In genomic region chr1:6801998-6802397, GRCh38 we compare ENCODE assay signal across 14 cellular contexts. TPM values are rescaled to one million over a fixed set of nuclear protein-coding genes. Genes with fewer than 3 reads are reported as not detected.
A peak's percentile ranks its signal among the peaks of the same experiment; 100 is the strongest.
DNase-seq lines count a peak whose midpoint lies in the region; ATAC-seq and TF ChIP-seq lines count a peak whose summit lies in the region.
"Had no signal": no experiment of that assay in that cellular context is flagged by ENCODE, and none has a peak within 500 bp of the region (broad histone marks: within the 10 kb centered on the region; RNA-seq: fewer than 3 reads in every experiment).

No MANE protein-coding gene starts in this region.

- peak overlapping the region; percentile 2 for H2BK120ac ChIP-seq in mesenchymal stem cell (ENCODE audit: low read depth, low read length)

- H3K27ac Mint-ChIP-seq in CD14-positive monocyte: peak overlapping the region in 1 of 7 donors; percentile 26
- H3K27ac Mint-ChIP-seq in CD4-positive, alpha-beta T cell: no peak overlapping the region

- peaks cover 0 to 3% (median 0%) of the 10 kb centered on the region in 7 donors for H3K9me3 Mint-ChIP-seq in CD14-positive monocyte
- no peaks in the 10 kb centered on the region for H3K9me3 Mint-ChIP-seq in CD4-positive, alpha-beta T cell

- H3K27me3 ChIP-seq in AG04450 (ENCODE audit: control insufficient read depth, insufficient read depth, low read length) (no peaks in the 10 kb centered on the region), mesenchymal stem cell (ENCODE audit: control insufficient read depth in 1 of 2, insufficient read depth in 1 of 2, low read length in 2 of 2) (no peaks in the 10 kb centered on the region)
- H3K27me3 ChIP-seq in CD4-positive, alpha-beta T cell (ENCODE audit: control insufficient read depth, insufficient read depth, low read length): no peaks in the 10 kb centered on the region
- H3K27me3 ChIP-seq: Peyer's patch had no signal

- H2BK12ac ChIP-seq in mesenchymal stem cell (ENCODE audit: low read length in 2 of 2): peak overlapping the region in 1 of 2 experiments; percentile 10

- H3K9me3 ChIP-seq in AG04450 (ENCODE audit: control insufficient read depth, insufficient read depth, low read length) (no peaks in the 10 kb centered on the region), mesenchymal stem cell (ENCODE audit: control insufficient read depth, low read length) (no peaks in the 10 kb centered on the region)
- H3K9me3 ChIP-seq in CD4-positive, alpha-beta T cell (ENCODE audit: control insufficient read depth, low read length): no peaks in the 10 kb centered on the region
- H3K9me3 ChIP-seq: Peyer's patch had no signal

- no peak overlapping the region for H4K8ac ChIP-seq in mesenchymal stem cell (ENCODE audit: low read length)

- no peaks in the 10 kb centered on the region for H3K4me1 ChIP-seq in mesenchymal stem cell (ENCODE audit: control insufficient read depth, insufficient read depth, low read depth, low read length)

- no peak overlapping the region for H3K14ac ChIP-seq in mesenchymal stem cell (ENCODE audit: low read length in 2 of 2)

- peak overlapping the region in 1 of 2 experiments; percentile 79 for H3K18ac ChIP-seq in mesenchymal stem cell (ENCODE audit: low read depth in 1 of 2, low read length in 2 of 2)

- ATAC-seq in CD4-positive, alpha-beta T cell (ENCODE audit: poor library complexity): no peak

- 78% methylated on average over 3 of the region's 3 CpGs for WGBS in mesenchymal stem cell

- POLR2A ChIA-PET in AG04450 (lab: Yijun Ruan, JAX): interaction anchor here (0.7 to 2.6 kb wide), 2 partner anchors 17 to 129 kb away, joined by 4 to 14 read pairs; partner anchors contain the start of gene CAMTA1
- POLR2A ChIA-PET in CD4-positive, alpha-beta T cell (lab: Charles Lee): interaction anchor here (1.0 to 1.5 kb wide), 2 partner anchors 17 kb away, joined by 3 to 5 read pairs; partner anchors contain the start of gene CAMTA1

- no peak for TF ChIP-seq CTCF in AG04450 (IDR thresholded peaks at IDR 0.05; ENCODE audit: low read depth, low read length)
- TF ChIP-seq CTCF in CD14-positive monocyte (IDR thresholded peaks at IDR 0.05): no peak
- no peak for TF ChIP-seq CTCF in CD4-positive, alpha-beta T cell (IDR thresholded peaks at IDR 0.05)

- DNase-seq in AG04450 (ENCODE audit: low read depth, low spot score) (no peak), NCI-H2171 treated with DMSO at 0.1 percent for 48 hours (lab: John Stamatoyannopoulos, UW) (peak; percentile 40), epithelial cell of prostate (ENCODE audit: low read depth, low spot score) (peak; percentile 71), mesenchymal stem cell (peak; percentile 86), CD14-positive monocyte (ENCODE audit: low spot score) (no peak), NCI-H345 treated with DMSO at 0.1 percent for 48 hours (lab: John Stamatoyannopoulos, UW; ENCODE audit: unreplicated experiment) (no peak), midbrain (lab: John Stamatoyannopoulos, UW) (no peak)
- no peak for DNase-seq in CD4-positive, alpha-beta T cell
- DNase-seq: ACHN; activated T-cell treated with anti-CD3 and anti-CD28 coated beads, Interleukin-2, amount 50 U/mL, for 1 hour; cerebellar nuclear complex; NCI-H2107; Peyer's patch; small intestine had no signal

- H3K27ac ChIP-seq in AG04450 (ENCODE audit: low read depth, low read length): peak overlapping the region; percentile 43
- peak overlapping the region; percentile 75 for H3K27ac ChIP-seq in epithelial cell of prostate
- no peak overlapping the region for H3K27ac ChIP-seq in mesenchymal stem cell (ENCODE audit: low read length, poor library complexity, severe bottlenecking)
- H3K27ac ChIP-seq in CD4-positive, alpha-beta T cell (ENCODE audit: low read depth, low read length): no peak overlapping the region

- H3K4ac ChIP-seq in mesenchymal stem cell (ENCODE audit: low read depth in 1 of 2, low read length in 2 of 2): peak overlapping the region in 1 of 2 experiments; percentile 58

- H2AK5ac ChIP-seq in mesenchymal stem cell (ENCODE audit: low read length, severe bottlenecking): no peak overlapping the region

- H3K4me3 ChIP-seq in AG04450 (ENCODE audit: low read depth, low read length) (no peak overlapping the region), mesenchymal stem cell (ENCODE audit: insufficient read depth in 1 of 2, low read depth in 1 of 2, low read length in 2 of 2) (peak overlapping the region in 1 of 2 experiments; percentile 47)
- H3K4me3 ChIP-seq: Peyer's patch had no signal

- no peak overlapping the region for H4K91ac ChIP-seq in mesenchymal stem cell (ENCODE audit: low read length)

- no peak overlapping the region for H3K4me3 Mint-ChIP-seq in CD14-positive monocyte
- no peak overlapping the region for H3K4me3 Mint-ChIP-seq in CD4-positive, alpha-beta T cell

- H3K27me3 Mint-ChIP-seq in CD14-positive monocyte (ENCODE audit: low read depth in 3 of 3): peaks cover 0 to 2% (median 0%) of the 10 kb centered on the region in 3 donors
- no peaks in the 10 kb centered on the region for H3K27me3 Mint-ChIP-seq in CD4-positive, alpha-beta T cell

- CTCF ChIA-PET in AG04450 (lab: Charles Lee): interaction anchor here (0.6 to 6.0 kb wide), 8 partner anchors 31 to 1118 kb away, joined by 3 to 41 read pairs (median 4); no protein-coding TSS in a partner anchor
- CTCF ChIA-PET in CD4-positive, alpha-beta T cell (lab: Charles Lee): no interaction called here

- no peak overlapping the region for H2AFZ ChIP-seq in mesenchymal stem cell (ENCODE audit: low read depth, low read length)

- no peak overlapping the region for H2BK15ac ChIP-seq in mesenchymal stem cell (ENCODE audit: low read depth, poor library complexity, severe bottlenecking)

- intact Hi-C loops in CD14-positive monocyte (cut with micrococcal nuclease): no loop called here
- intact Hi-C loops in CD4-positive, alpha-beta T cell (cut with DNase I, micrococcal nuclease): no loop called here

- H3K36me3 ChIP-seq in mesenchymal stem cell (ENCODE audit: control insufficient read depth in 1 of 2, insufficient read depth in 2 of 2, low read depth in 1 of 2, low read length in 2 of 2): no peaks in the 10 kb centered on the region
- H3K36me3 ChIP-seq: Peyer's patch had no signal

- H3K36me3 Mint-ChIP-seq in CD14-positive monocyte: peaks cover 7% of the 10 kb centered on the region in 2 donors
- no peaks in the 10 kb centered on the region for H3K36me3 Mint-ChIP-seq in CD4-positive, alpha-beta T cell (ENCODE audit: low read depth)

- H3K4me1 Mint-ChIP-seq in CD14-positive monocyte: peaks cover 33% of the 10 kb centered on the region
- peaks cover 36% of the 10 kb centered on the region for H3K4me1 Mint-ChIP-seq in CD4-positive, alpha-beta T cell (ENCODE audit: low read depth)

- no peak overlapping the region for H3K23ac ChIP-seq in mesenchymal stem cell (ENCODE audit: low read length in 2 of 2)

- H2BK5ac ChIP-seq in mesenchymal stem cell (ENCODE audit: low read depth, low read length, poor library complexity, severe bottlenecking): no peak overlapping the region

- peak overlapping the region; percentile 74 for H3K9ac ChIP-seq in mesenchymal stem cell (ENCODE audit: low read length)

- H3K4me2 ChIP-seq in mesenchymal stem cell (ENCODE audit: low read length, poor library complexity, severe bottlenecking): no peak overlapping the region

- H3K79me1 ChIP-seq in mesenchymal stem cell (replicated peaks; ENCODE audit: low read length, poor library complexity, severe bottlenecking): peaks cover 3% of the 10 kb centered on the region

RNA-seq across cellular contexts. Expression of gene CAMTA1, which starts 16.7 kb away (rescaled TPM):
- polyA plus RNA-seq in AG04450 (2011; rRNA removed) (51.8 and 64.9 TPM in 2 replicates), CD14-positive monocyte (10 to 100 TPM; 78.3 to 89.6 TPM)
- 22.1 and 35.3 TPM in 2 replicates for polyA minus RNA-seq in AG04450 (2011; rRNA and poly(A)+ RNA removed)
- polyA plus RNA-seq in mesenchymal stem cell (2013, experiment 1 of 2): 177 TPM
- 183 TPM for polyA plus RNA-seq in mesenchymal stem cell (2013, experiment 2 of 2)
- total RNA-seq in CD4-positive, alpha-beta T cell: 10 to 100 TPM; 38.6 to 39.3 TPM

Comparison
In these comparisons a context has a peak if more than half of its experiments do, and no peak if none do; other contexts are left out.
1. DNase-seq: peak in NCI-H2171 treated with DMSO at 0.1 percent for 48 hours (single experiment), epithelial cell of prostate (single experiment) and mesenchymal stem cell (single experiment); none in AG04450 (single experiment), CD14-positive monocyte (single experiment), NCI-H345 treated with DMSO at 0.1 percent for 48 hours (single experiment), midbrain (single experiment) and CD4-positive, alpha-beta T cell (0 of 10).
2. H3K27ac ChIP-seq: peak in AG04450 (single experiment) and epithelial cell of prostate (single experiment); none in mesenchymal stem cell (single experiment) and CD4-positive, alpha-beta T cell (single experiment).